ENCODE assay signal across 8 cellular contexts in genomic region chr14:24171422-24172260, GRCh38. TPM values are rescaled to one million over a fixed set of nuclear protein-coding genes. Genes with fewer than 3 reads are reported as not detected.
DNase-seq lines count a peak whose midpoint lies in the region; ATAC-seq and TF ChIP-seq lines count a peak whose summit lies in the region.

Gene REC8 (plus strand): TSS chr14:24172080. CDS start chr14:24172553, 473 bp downstream.

- no peaks in the 10 kb centered on the region for H3K27me3 ChIP-seq in mucosa of rectum (ENCODE audit: control insufficient read depth in 2 of 2, insufficient read depth in 2 of 2, low read length in 2 of 2)

- H3K27me3 Mint-ChIP-seq in MCF 10A (ENCODE audit: insufficient read depth, unreplicated experiment), result no peaks in the 10 kb centered on the region

- intact Hi-C loops in MCF 10A (cut with micrococcal nuclease), result no loop called here

- H3K27ac Mint-ChIP-seq in MCF 10A (ENCODE audit: low read depth, unreplicated experiment), result no peak within 1 kb of the TSS

- no TSS peak for BruUV-seq in MCF 10A (replicated peaks; lab: Mats Ljungman, UMichigan)

- POLR2A ChIA-PET in GM10248 (lab: Yijun Ruan, JAX), result interaction anchor here (0.6 to 1.0 kb wide), 6 partner anchors 11 to 1139 kb away, joined by 4 to 11 read pairs (median 6); partner anchors contain the start of gene IRF9
- POLR2A ChIA-PET in MCF 10A (lab: Yijun Ruan, JAX), result interaction anchor here (0.6 kb wide), 2 partner anchors 10 to 57 kb away, joined by 3 read pairs; partner anchors contain the start of genes DCAF11 and NRL

- no peak within 1 kb of the TSS for H3K4me3 ChIP-seq in epithelial cell of esophagus (ENCODE audit: low read length)
- H3K4me3 ChIP-seq in mucosa of rectum (ENCODE audit: low read length in 2 of 2), result peak within 1 kb of the TSS; percentile 6 to 44

- peaks cover 13 to 25% of the 10 kb centered on the region in 2 donors for H3K36me3 ChIP-seq in mucosa of rectum (ENCODE audit: control insufficient read depth in 2 of 2, insufficient read depth in 2 of 2, low read length in 2 of 2)

- CTCF ChIA-PET in GM10248 (lab: Yijun Ruan, JAX), result interaction anchor here (1.2 to 5.4 kb wide), 4 partner anchors 11 to 70 kb away, joined by 3 to 38 read pairs (median 4); partner anchors contain the start of genes IRF9, PSME2 and TINF2
- CTCF ChIA-PET in MCF 10A (lab: Yijun Ruan, JAX), result interaction anchor here (0.6 to 3.1 kb wide), 3 partner anchors 11 to 17 kb away, joined by 3 to 21 read pairs (median 6); partner anchors contain the start of genes IPO4 and IRF9

- H3K4me3 Mint-ChIP-seq in MCF 10A (ENCODE audit: unreplicated experiment), result no peak within 1 kb of the TSS

- no peaks in the 10 kb centered on the region for H3K9me3 ChIP-seq in mucosa of rectum (ENCODE audit: control insufficient read depth in 2 of 2, low read length in 2 of 2)

- no peaks in the 10 kb centered on the region for H3K4me1 ChIP-seq in mucosa of rectum (ENCODE audit: control insufficient read depth in 2 of 2, insufficient read depth in 2 of 2, low read length in 2 of 2)

- no peak within 1 kb of the TSS for H3K27ac ChIP-seq in mucosa of rectum (ENCODE audit: low read depth in 2 of 2, low read length in 2 of 2)

- TF ChIP-seq CTCF in GM10248 (IDR thresholded peaks at IDR 0.05; ENCODE audit: control extremely low read depth, extremely low read depth, low read depth, missing control alignments), result no peak
- no peak for TF ChIP-seq CTCF in epithelial cell of esophagus (IDR thresholded peaks at IDR 0.05; ENCODE audit: insufficient read depth, low read depth, low read length, missing control alignments)
- TF ChIP-seq CTCF in MCF 10A (IDR thresholded peaks at IDR 0.05; ENCODE audit: unreplicated experiment), result no peak

- DNase-seq in GM10248 (ENCODE audit: extremely low spot score) (peak; percentile 91), NCI-H2171 (lab: John Stamatoyannopoulos, UW) (peak; percentile 100), activated T-cell treated with anti-CD3 and anti-CD28 coated beads for 1 hour (ENCODE audit: low read depth) (peak; percentile 59), epithelial cell of esophagus (ENCODE audit: low read depth) (peak; percentile 66), MCF 10A (ENCODE audit: unreplicated experiment) (no peak)
- DNase-seq in stimulated activated CD8-positive, alpha-beta memory T cell treated with anti-CD3 and anti-CD28 coated beads, Interleukin-7, amount 100 ng/mL, for 4 hours (ENCODE audit: low read depth in 2 of 2), result peak; percentile 52 to 59

- peaks cover 27% of the 10 kb centered on the region for H3K36me3 Mint-ChIP-seq in MCF 10A (ENCODE audit: insufficient read depth, unreplicated experiment)

- no peak within 1 kb of the TSS for H3K9ac ChIP-seq in mucosa of rectum (ENCODE audit: low read depth in 1 of 2, low read length in 2 of 2)

- ATAC-seq in HG02571 (IDR thresholded peaks at IDR 0.05; ENCODE audit: unreplicated experiment), result peak; percentile 64

- peaks cover 8% of the 10 kb centered on the region for H3K4me1 Mint-ChIP-seq in MCF 10A (ENCODE audit: insufficient read depth, unreplicated experiment)

- H3K9me3 Mint-ChIP-seq in MCF 10A (ENCODE audit: unreplicated experiment), result no peaks in the 10 kb centered on the region

RNA-seq across cellular contexts. Expression of gene REC8, which starts in this region (rescaled TPM):
- total RNA-seq in MCF 10A (2022), result 6.1 and 12.1 TPM in 2 replicates
